ENCODE assay signal across 10 cellular contexts in genomic region chr12:55822228-55822627, GRCh38. TPM values are rescaled to one million over a fixed set of nuclear protein-coding genes. Genes with fewer than 3 reads are reported as not detected.
A peak's percentile ranks its signal among the peaks of the same experiment; 100 is the strongest.
DNase-seq lines count a peak whose midpoint lies in the region; ATAC-seq and TF ChIP-seq lines count a peak whose summit lies in the region.
"Had no signal": no experiment of that assay in that cellular context is flagged by ENCODE, and none has a peak within 500 bp of the region (broad histone marks: within the 10 kb centered on the region; RNA-seq: fewer than 3 reads in every experiment).

No MANE protein-coding gene starts in this region.

- POLR2A ChIA-PET in A673 (lab: Charles Lee; ENCODE audit: low non-redundant PET) = no interaction called here

- H3K9me3 ChIP-seq in A673 (ENCODE audit: low read depth, low read length, poor library complexity, severe bottlenecking) = no peaks in the 10 kb centered on the region
- no peaks in the 10 kb centered on the region for H3K9me3 ChIP-seq in upper lobe of right lung

- intact Hi-C loops in A673 (cut with micrococcal nuclease; ENCODE audit: unreplicated experiment) (no loop called here), upper lobe of right lung (cut with DNase I) (no loop called here)

- H3K36me3 ChIP-seq in A673 (ENCODE audit: insufficient read depth, low read length, poor library complexity, severe bottlenecking) (peaks cover 49% of the 10 kb centered on the region), upper lobe of right lung (peaks cover 45% of the 10 kb centered on the region)

- H3K4me1 ChIP-seq in A673 (ENCODE audit: insufficient read depth, low read length, poor library complexity, severe bottlenecking) = peaks cover 6% of the 10 kb centered on the region
- peaks cover 32% of the 10 kb centered on the region for H3K4me1 ChIP-seq in upper lobe of right lung

- TF ChIP-seq CTCF in A673 (conservative IDR thresholded peaks at IDR 0.05; ENCODE audit: low read depth, low read length) = peak; percentile 42
- peak; percentile 42 for TF ChIP-seq CTCF in fibroblast of mammary gland (conservative IDR thresholded peaks at IDR 0.05; ENCODE audit: control insufficient read depth, insufficient read depth, low read depth, low read length)
- no peak for TF ChIP-seq CTCF in upper lobe of right lung (IDR thresholded peaks at IDR 0.05)

- ATAC-seq in upper lobe of right lung = no peak

- H3K27me3 ChIP-seq in A673 (replicated peaks; ENCODE audit: insufficient read depth, low read depth, low read length, poor library complexity) (no peaks in the 10 kb centered on the region), upper lobe of right lung (no peaks in the 10 kb centered on the region)

- CTCF ChIA-PET in A673 (lab: Charles Lee) = no interaction called here

- in situ Hi-C loops in Caki2 (cut with HindIII; ENCODE audit: low pct_unique_long_range_greater_than_20kb, low sequenced_read_pairs) (no loop called here), SK-MEL-5 (cut with HindIII; ENCODE audit: low pct_unique_long_range_greater_than_20kb, low sequenced_read_pairs) (no loop called here)

- no peak overlapping the region for H3K4me3 ChIP-seq in A673 (ENCODE audit: low read depth, low read length, poor library complexity, severe bottlenecking)
- H3K4me3 ChIP-seq in fibroblast of mammary gland (ENCODE audit: control insufficient read depth, low read depth, low read length) = no peak overlapping the region
- no peak overlapping the region for H3K4me3 ChIP-seq in upper lobe of right lung
- H3K4me3 ChIP-seq: SK-N-MC had no signal

- no TSS peak for BruUV-seq in A673 (replicated peaks; lab: Mats Ljungman, UMichigan)

- no peak for DNase-seq in A673 (ENCODE audit: low spot score)
- peak; percentile 77 for DNase-seq in Caki2 (ENCODE audit: low read depth)
- peak; percentile 38 for DNase-seq in SK-MEL-5 (ENCODE audit: low read depth, low spot score)
- no peak for DNase-seq in fibroblast of mammary gland (ENCODE audit: low read depth)
- no peak for DNase-seq in DMS153 treated with DMSO at 0.1 percent for 48 hours (lab: John Stamatoyannopoulos, UW; ENCODE audit: unreplicated experiment)
- no peak for DNase-seq in SIG-M5 (lab: John Stamatoyannopoulos, UW)
- no peak for DNase-seq in NCI-H187 (lab: John Stamatoyannopoulos, UW)
- DNase-seq in upper lobe of right lung = no peak
- DNase-seq: NCI-H1048 had no signal

- no peak overlapping the region for H3K27ac ChIP-seq in A673 (ENCODE audit: low read depth, low read length, poor library complexity, severe bottlenecking)
- no peak overlapping the region for H3K27ac ChIP-seq in upper lobe of right lung

RNA-seq across cellular contexts. Expression of gene ORMDL2, which starts 4.4 kb away (rescaled TPM):
- total RNA-seq in A673 (2021) (32.3 and 35.4 TPM in 2 replicates), upper lobe of right lung (49.2 TPM)
- 27.5 and 31.2 TPM in 2 replicates for total RNA-seq in Caki2 (2014; rRNA removed; shearing (Covaris generic); ENCODE audit: low replicate concordance)
- total RNA-seq in SK-MEL-5 (2014; rRNA removed; shearing (Covaris generic)) = 51.7 and 52.2 TPM in 2 replicates
- polyA plus RNA-seq in SK-MEL-5 (2015; cell fraction: cytosol; rRNA removed) = 10.4 and 20.6 TPM in 2 replicates
- polyA plus RNA-seq in SK-MEL-5 (2015; cell fraction: nucleus; rRNA removed) = 7.3 and 14.6 TPM in 2 replicates

RNA-seq across cellular contexts. Expression of gene SARNP, which starts 4.7 kb away (rescaled TPM):
- total RNA-seq in A673 (2021) (104 and 115 TPM in 2 replicates), upper lobe of right lung (43.6 TPM)
- total RNA-seq in Caki2 (2014; rRNA removed; shearing (Covaris generic); ENCODE audit: low replicate concordance) = 201 and 218 TPM in 2 replicates
- total RNA-seq in SK-MEL-5 (2014; rRNA removed; shearing (Covaris generic)) = 60.0 and 69.4 TPM in 2 replicates
- 35.6 and 48.6 TPM in 2 replicates for polyA plus RNA-seq in SK-MEL-5 (2015; cell fraction: cytosol; rRNA removed)
- 17.1 and 21.2 TPM in 2 replicates for polyA plus RNA-seq in SK-MEL-5 (2015; cell fraction: nucleus; rRNA removed)

RNA-seq across cellular contexts. Expression of gene DNAJC14, which starts 7.2 kb away (rescaled TPM):
- 44.5 and 44.8 TPM in 2 replicates for total RNA-seq in A673 (2021)
- total RNA-seq in Caki2 (2014; rRNA removed; shearing (Covaris generic); ENCODE audit: low replicate concordance) = 54.0 and 90.7 TPM in 2 replicates
- total RNA-seq in SK-MEL-5 (2014; rRNA removed; shearing (Covaris generic)) = 51.4 and 51.9 TPM in 2 replicates
- polyA plus RNA-seq in SK-MEL-5 (2015; cell fraction: cytosol; rRNA removed) = 59.6 and 61.4 TPM in 2 replicates
- polyA plus RNA-seq in SK-MEL-5 (2015; cell fraction: nucleus; rRNA removed) = 19.7 and 27.2 TPM in 2 replicates
- 42.7 TPM for total RNA-seq in upper lobe of right lung

RNA-seq across cellular contexts. Expression of gene MMP19, which starts 20.5 kb away (rescaled TPM):
- total RNA-seq in A673 (2021) = 2.2 and 2.3 TPM in 2 replicates
- total RNA-seq in Caki2 (2014; rRNA removed; shearing (Covaris generic); ENCODE audit: low replicate concordance) = not detected in 2 replicates
- total RNA-seq in SK-MEL-5 (2014; rRNA removed; shearing (Covaris generic)) = not detected in 2 replicates
- polyA plus RNA-seq in SK-MEL-5 (2015; cell fraction: cytosol; rRNA removed) = 1.2 TPM in 1 of 2 replicates, not detected in the other
- not detected in 2 replicates for polyA plus RNA-seq in SK-MEL-5 (2015; cell fraction: nucleus; rRNA removed)
- 30.2 TPM for total RNA-seq in upper lobe of right lung

Comparison
In these comparisons a context has a peak if more than half of its experiments do, and no peak if none do; other contexts are left out.
1. DNase-seq: peak in Caki2 (single experiment) and SK-MEL-5 (single experiment); none in A673 (single experiment), fibroblast of mammary gland (single experiment), DMS153 treated with DMSO at 0.1 percent for 48 hours (single experiment), SIG-M5 (single experiment), NCI-H187 (0 of 2) and upper lobe of right lung (single experiment).